In genomic region chr10:12349628-12350166, GRCh38 we compare ENCODE assay signal across 8 cellular contexts. TPM values are rescaled to one million over a fixed set of nuclear protein-coding genes. Genes with fewer than 3 reads are reported as not detected.
DNase-seq lines count a peak whose midpoint lies in the region; ATAC-seq and TF ChIP-seq lines count a peak whose summit lies in the region.

No MANE protein-coding gene starts in this region.

- H3K4me3 Mint-ChIP-seq in activated B cell treated with CpG ODN at 0.5 μM for 24 hours = peak overlapping the region; percentile 98

- peak overlapping the region; percentile 66 for H3K27ac ChIP-seq in stomach smooth muscle (ENCODE audit: low read length)

- CTCF ChIA-PET in activated B cell treated with CpG ODN at 0.5 μM for 24 hours (lab: Charles Lee) = interaction anchor here (0.6 to 1.7 kb wide), 5 partner anchors 85 to 953 kb away, joined by 3 to 8 read pairs (median 3); no protein-coding TSS in a partner anchor

- H3K4me3 ChIP-seq in iPS-15b (ENCODE audit: low read depth, low read length) (peak overlapping the region; percentile 93), stomach smooth muscle (ENCODE audit: low read length in 2 of 2) (peak overlapping the region; percentile 99 to 100)

- POLR2A ChIA-PET in activated B cell treated with CpG ODN at 0.5 μM for 24 hours (lab: Charles Lee) = interaction anchor here (0.6 to 6.4 kb wide), 17 partner anchors 9 to 595 kb away, joined by 3 to 95 read pairs (median 5); partner anchors contain the start of gene UPF2

- intact Hi-C loops in activated B cell treated with CpG ODN at 0.5 μM for 24 hours (cut with micrococcal nuclease) = loop anchor here (1.0 to 10.0 kb wide), 11 partner anchors 8 to 948 kb away; partner anchors contain the start of genes CDC123, NUDT5 and UPF2

- H3K36me3 Mint-ChIP-seq in activated B cell treated with CpG ODN at 0.5 μM for 24 hours (ENCODE audit: low read depth) = peaks cover 13% of the 10 kb centered on the region

- peaks cover 31% of the 10 kb centered on the region for H3K27me3 ChIP-seq in iPS-15b (ENCODE audit: control insufficient read depth, insufficient read depth, low read length)
- H3K27me3 ChIP-seq in stomach smooth muscle (ENCODE audit: control insufficient read depth in 1 of 2, insufficient read depth in 2 of 2, low read length in 2 of 2) = no peaks in the 10 kb centered on the region

- H3K9ac ChIP-seq in iPS-15b (ENCODE audit: low read depth, low read length) = peak overlapping the region; percentile 60
- H3K9ac ChIP-seq in stomach smooth muscle (ENCODE audit: low read length in 2 of 2) = peak overlapping the region; percentile 66 to 82

- H3K27ac Mint-ChIP-seq in activated B cell treated with CpG ODN at 0.5 μM for 24 hours = peak overlapping the region; percentile 98

- ATAC-seq in GM18909 (IDR thresholded peaks at IDR 0.05; ENCODE audit: poor library complexity, unreplicated experiment) = peak; percentile 55
- peak; percentile 39 for ATAC-seq in HG02884 (IDR thresholded peaks at IDR 0.05; ENCODE audit: unreplicated experiment)
- ATAC-seq in activated B cell treated with CpG ODN at 0.5 μM for 24 hours (ENCODE audit: low read depth) = no peak

- H3K9me3 Mint-ChIP-seq in activated B cell treated with CpG ODN at 0.5 μM for 24 hours = no peaks in the 10 kb centered on the region

- H3K9me3 ChIP-seq in iPS-15b (ENCODE audit: control insufficient read depth, insufficient read depth, low read length) = no peaks in the 10 kb centered on the region
- H3K9me3 ChIP-seq in stomach smooth muscle (ENCODE audit: control insufficient read depth in 2 of 2, low read length in 2 of 2) = no peaks in the 10 kb centered on the region

- no peak for TF ChIP-seq CTCF in activated B cell treated with CpG ODN at 0.5 μM for 24 hours (IDR thresholded peaks at IDR 0.05)

- H3K4me1 ChIP-seq in iPS-15b (ENCODE audit: control insufficient read depth, insufficient read depth, low read length) = no peaks in the 10 kb centered on the region
- peaks cover 35% of the 10 kb centered on the region for H3K4me1 ChIP-seq in stomach smooth muscle (ENCODE audit: control insufficient read depth, insufficient read depth, low read length)

- H3K4me1 Mint-ChIP-seq in activated B cell treated with CpG ODN at 0.5 μM for 24 hours = peaks cover 63% of the 10 kb centered on the region

- peak; percentile 82 for DNase-seq in activated B cell treated with CpG ODN at 0.5 μM for 24 hours
- no peak for DNase-seq in NCI-H226
- DNase-seq in NOMO-1 (lab: John Stamatoyannopoulos, UW; ENCODE audit: unreplicated experiment in 2 of 2) = no peak
- DNase-seq in effector CD8-positive, alpha-beta T cell (lab: John Stamatoyannopoulos, UW) = no peak

- H3K27me3 Mint-ChIP-seq in activated B cell treated with CpG ODN at 0.5 μM for 24 hours = no peaks in the 10 kb centered on the region

- no peaks in the 10 kb centered on the region for H3K36me3 ChIP-seq in iPS-15b (ENCODE audit: control insufficient read depth, insufficient read depth, low read length)
- no peaks in the 10 kb centered on the region for H3K36me3 ChIP-seq in stomach smooth muscle (ENCODE audit: control insufficient read depth in 2 of 2, insufficient read depth in 2 of 2, low read length in 2 of 2)

RNA-seq across cellular contexts. Expression of gene CAMK1D, which starts 0.3 kb away (rescaled TPM):
- total RNA-seq in activated B cell treated with CpG ODN at 0.5 μM for 24 hours = 51.7 and 58.8 TPM in 2 replicates
